ENCODE assay signal across 15 cellular contexts in the genomic region with DNA sequence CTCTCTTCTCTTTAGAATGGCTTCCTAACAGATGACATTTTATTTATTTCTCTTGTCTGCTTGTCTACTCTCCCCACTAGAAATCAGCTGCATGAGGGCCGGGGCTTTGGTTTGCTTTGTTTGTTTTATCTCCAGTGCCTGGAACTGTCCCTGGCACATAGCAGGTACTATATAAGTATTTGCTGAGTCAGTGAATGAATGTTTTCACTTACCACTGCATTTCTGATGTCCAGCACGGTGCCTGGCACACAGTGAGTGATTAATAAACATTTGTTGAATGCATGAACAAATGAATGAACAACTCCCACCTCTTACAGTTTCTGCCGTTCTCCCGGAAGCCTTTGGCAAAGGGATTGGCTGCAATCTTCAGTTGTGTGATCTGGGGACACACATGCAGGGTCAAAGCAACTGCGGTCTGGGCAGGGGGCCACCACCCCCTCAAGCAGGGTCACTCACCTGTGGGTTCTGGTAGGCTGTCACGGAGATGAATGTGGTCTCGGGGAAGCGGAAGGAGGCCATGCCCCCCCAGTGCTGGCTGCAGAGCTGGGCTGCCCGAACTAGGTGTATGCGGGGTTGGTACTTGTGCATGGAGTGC. TPM values are rescaled to one million over a fixed set of nuclear protein-coding genes. Genes with fewer than 3 reads are reported as not detected.
A peak's percentile ranks its signal among the peaks of the same experiment; 100 is the strongest.
DNase-seq lines count a peak whose midpoint lies in the region; ATAC-seq and TF ChIP-seq lines count a peak whose summit lies in the region.
"Had no signal": no experiment of that assay in that cellular context is flagged by ENCODE, and none has a peak within 500 bp of the region (broad histone marks: within the 10 kb centered on the region; RNA-seq: fewer than 3 reads in every experiment).

No MANE protein-coding gene starts in this region.

- H3K36me3 Mint-ChIP-seq in activated T-cell treated with anti-CD3 and anti-CD28 coated beads, Interleukin-2, amount 50 U/mL, for 24 hours (ENCODE audit: low read depth) = peaks cover 42% of the 10 kb centered on the region
- peaks cover 3% of the 10 kb centered on the region for H3K36me3 Mint-ChIP-seq in T-helper 17 cell (ENCODE audit: low read depth)
- peaks cover 22% of the 10 kb centered on the region for H3K36me3 Mint-ChIP-seq in nephron progenitor cell (ENCODE audit: low read depth)
- H3K36me3 Mint-ChIP-seq: activated naive CD4-positive, alpha-beta T cell treated with anti-CD3 and anti-CD28 coated beads, Interleukin-2, amount 50 U/mL, for 24 hours had no signal

- no peak overlapping the region for H3K4me3 Mint-ChIP-seq in activated T-cell treated with anti-CD3 and anti-CD28 coated beads, Interleukin-2, amount 50 U/mL, for 24 hours
- no peak overlapping the region for H3K4me3 Mint-ChIP-seq in T-helper 17 cell
- no peak overlapping the region for H3K4me3 Mint-ChIP-seq in nephron progenitor cell
- H3K4me3 Mint-ChIP-seq: activated naive CD4-positive, alpha-beta T cell treated with anti-CD3 and anti-CD28 coated beads, Interleukin-2, amount 50 U/mL, for 24 hours had no signal

- no peak for DNase-seq in activated T-cell treated with anti-CD3 and anti-CD28 coated beads, Interleukin-2, amount 50 U/mL, for 24 hours
- no peak for DNase-seq in activated T-cell treated with anti-CD3 and anti-CD28 coated beads, Interleukin-2, amount 50 U/mL, for 48 hours
- DNase-seq in T-helper 17 cell = no peak
- DNase-seq in nephron progenitor cell = no peak
- no peak for DNase-seq in DMS79 treated with DMSO at 0.1 percent for 48 hours (lab: John Stamatoyannopoulos, UW)
- DNase-seq: caudate nucleus; mammary epithelial cell; NCI-H187; NCI-H446 treated with DMSO at 0.1 percent for 48 hours; SK-N-SH; small intestine; stimulated activated naive CD8-positive, alpha-beta T cell treated with anti-CD3 and anti-CD28 coated beads, Interleukin-15, Interleukin-2, amounts not matched to agents 100 U/mL and 50 U/mL, for 24 hours; WERI-Rb-1 had no signal

- no peaks in the 10 kb centered on the region for H3K9me3 ChIP-seq in T-helper 17 cell (ENCODE audit: control insufficient read depth, low read length, poor library complexity, severe bottlenecking)
- H3K9me3 ChIP-seq: SK-N-SH had no signal

- no peak for TF ChIP-seq CTCF in nephron progenitor cell (IDR thresholded peaks at IDR 0.05)

- no peaks in the 10 kb centered on the region for H3K9me3 Mint-ChIP-seq in activated T-cell treated with anti-CD3 and anti-CD28 coated beads, Interleukin-2, amount 50 U/mL, for 24 hours
- H3K9me3 Mint-ChIP-seq in nephron progenitor cell = no peaks in the 10 kb centered on the region
- H3K9me3 Mint-ChIP-seq: activated naive CD4-positive, alpha-beta T cell treated with anti-CD3 and anti-CD28 coated beads, Interleukin-2, amount 50 U/mL, for 24 hours had no signal

- peak overlapping the region; percentile 69 for H3K27ac Mint-ChIP-seq in activated T-cell treated with anti-CD3 and anti-CD28 coated beads, Interleukin-2, amount 50 U/mL, for 24 hours
- H3K27ac Mint-ChIP-seq in T-helper 17 cell (peak overlapping the region; percentile 39), nephron progenitor cell (peak overlapping the region; percentile 92)

- H3K27me3 Mint-ChIP-seq in activated T-cell treated with anti-CD3 and anti-CD28 coated beads, Interleukin-2, amount 50 U/mL, for 24 hours = no peaks in the 10 kb centered on the region
- H3K27me3 Mint-ChIP-seq in T-helper 17 cell = no peaks in the 10 kb centered on the region
- peaks cover 6% of the 10 kb centered on the region for H3K27me3 Mint-ChIP-seq in nephron progenitor cell (ENCODE audit: low read depth, poor library complexity)
- H3K27me3 Mint-ChIP-seq: activated naive CD4-positive, alpha-beta T cell treated with anti-CD3 and anti-CD28 coated beads, Interleukin-2, amount 50 U/mL, for 24 hours had no signal

- peaks cover 42% of the 10 kb centered on the region for H3K4me1 Mint-ChIP-seq in activated T-cell treated with anti-CD3 and anti-CD28 coated beads, Interleukin-2, amount 50 U/mL, for 24 hours (ENCODE audit: low read depth)
- H3K4me1 Mint-ChIP-seq in T-helper 17 cell (peaks cover 25% of the 10 kb centered on the region), nephron progenitor cell (peaks cover 55% of the 10 kb centered on the region)

- ATAC-seq in T-helper 17 cell (no peak), HG02970 (IDR thresholded peaks at IDR 0.05; ENCODE audit: low FRiP score, unreplicated experiment) (no peak)
- ATAC-seq: stimulated activated naive CD8-positive, alpha-beta T cell treated with anti-CD3 and anti-CD28 coated beads, Interleukin-15, Interleukin-2, amounts not matched to agents 100 U/mL and 50 U/mL, for 24 hours had no signal

RNA-seq across cellular contexts. Expression of a gene that starts 3.4 kb away (rescaled TPM):
- total RNA-seq in T-helper 17 cell = under 1 TPM; 0.65 to 0.94 TPM

RNA-seq across cellular contexts. Expression of a gene that starts 7.7 kb away (rescaled TPM):
- total RNA-seq in T-helper 17 cell = 100 to 1,000 TPM in 1 of 2 donors, 10 to 100 TPM in 1; 94.9 to 131 TPM

RNA-seq across cellular contexts. Expression of a gene that starts 12.5 kb away (rescaled TPM):
- 10 to 100 TPM; 80.8 to 89.3 TPM for total RNA-seq in T-helper 17 cell

RNA-seq across cellular contexts. Expression of a gene that starts 22.8 kb away (rescaled TPM):
- 100 to 1,000 TPM; 421 to 426 TPM for total RNA-seq in T-helper 17 cell

RNA-seq across cellular contexts. Expression of a gene that starts 25.0 kb away (rescaled TPM):
- 10 to 100 TPM; 12.6 to 13.7 TPM for total RNA-seq in T-helper 17 cell

Comparison
In these comparisons a context has a peak if more than half of its experiments do, and no peak if none do; other contexts are left out.
1. H3K27ac Mint-ChIP-seq: peak in every context shown above with its lines; median percentile 92 in nephron progenitor cell; 69 in activated T-cell treated with anti-CD3 and anti-CD28 coated beads, Interleukin-2, amount 50 U/mL, for 24 hours; 39 in T-helper 17 cell.